22 cellular contexts compared by ENCODE assay signal in the genomic region with DNA sequence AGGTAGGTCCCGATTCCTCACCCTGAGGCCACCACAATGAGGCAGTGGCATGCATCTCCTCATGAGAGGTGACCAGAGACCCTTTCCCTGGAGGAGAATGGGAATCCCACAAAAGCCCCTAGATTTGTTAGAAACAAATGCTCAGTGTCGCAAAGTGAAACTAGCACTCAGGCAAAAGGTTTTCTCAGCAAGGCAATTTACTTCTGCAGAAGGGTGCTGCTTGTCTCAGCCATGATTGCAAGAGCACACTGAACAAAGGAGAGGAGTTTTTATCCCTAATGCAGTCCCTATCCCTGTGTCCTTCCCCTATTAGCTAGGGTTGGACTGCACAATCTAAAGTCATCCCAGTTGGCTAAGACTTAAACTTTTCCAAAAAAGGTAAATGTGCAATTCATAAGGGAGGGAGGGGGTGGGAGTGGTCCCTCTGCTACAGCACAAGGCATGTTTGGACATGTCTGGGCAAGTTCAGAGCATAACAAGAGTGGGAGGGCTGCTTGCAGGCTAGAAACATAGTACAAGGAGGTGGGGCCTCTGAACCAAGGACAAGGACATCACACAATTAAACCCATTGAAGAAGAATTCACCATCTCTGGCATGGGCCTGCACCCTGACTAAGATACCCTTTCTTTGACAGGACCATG.
"Had no signal": no experiment of that assay in that cellular context is flagged by ENCODE, and none has a peak within 500 bp of the region (broad histone marks: within the 10 kb centered on the region; RNA-seq: fewer than 3 reads in every experiment).

No MANE protein-coding gene starts in this region.

- H3K36me3 Mint-ChIP-seq: activated naive CD8-positive, alpha-beta T cell had no signal

- DNase-seq: activated CD4-positive, alpha-beta memory T cell treated with anti-CD3 and anti-CD28 coated beads, Interleukin-2, amount 10 ng/mL, durations not matched to agents 7 days and 5 days; activated CD4-positive, alpha-beta T cell treated with anti-CD3 and anti-CD28 coated beads for 48 hours; activated CD4-positive, CD25-positive, alpha-beta regulatory T cell; activated T-cell treated with anti-CD3 and anti-CD28 coated beads, Interleukin-2, amount 50 U/mL, for 4 hours; effector CD8-positive, alpha-beta T cell; esophagus squamous epithelium; foreskin fibroblast; hippocampal formation; midbrain; nephron progenitor cell; retina; stimulated activated CD4-positive, alpha-beta T cell treated with anti-CD3 and anti-CD28 coated beads, Interleukin-12 subunit alpha, Interleukin-12 subunit beta, amount 100 ng/mL, for 4 hours; stimulated activated CD4-positive, alpha-beta T cell treated with anti-CD3 and anti-CD28 coated beads, Interleukin-1b, Interleukin-23, amount 100 ng/mL, for 48 hours; stimulated activated naive CD4-positive, alpha-beta T cell treated with Interleukin-2 at 50 U/mL for 16 hours; substantia nigra; T-helper 1 cell; T1000; tibial artery had no signal

- H3K27ac ChIP-seq: cardiac muscle cell, esophagus squamous epithelium, tibial artery had no signal

- ATAC-seq: activated T-cell treated with anti-CD3 and anti-CD28 coated beads, Interleukin-2, amount 50 U/mL, for 4 hours; left lobe of liver had no signal

- H3K4me3 Mint-ChIP-seq: activated CD4-positive, alpha-beta memory T cell treated with anti-CD3 and anti-CD28 coated beads, Interleukin-2, amount 10 ng/mL, durations not matched to agents 7 days and 5 days; activated naive CD8-positive, alpha-beta T cell; activated T-cell treated with anti-CD3 and anti-CD28 coated beads, Interleukin-2, amount 50 U/mL, for 4 hours; dendritic cell treated with granulocyte-macrophage colony-stimulating factor and Interleukin-4, amounts not matched to agents 40 ng/mL and 50 ng/mL, for 4 days; nephron progenitor cell had no signal

- H3K27ac Mint-ChIP-seq: activated CD4-positive, alpha-beta memory T cell treated with anti-CD3 and anti-CD28 coated beads, Interleukin-2, amount 10 ng/mL, durations not matched to agents 7 days and 5 days; activated naive CD8-positive, alpha-beta T cell; dendritic cell treated with granulocyte-macrophage colony-stimulating factor and Interleukin-4, amounts not matched to agents 40 ng/mL and 50 ng/mL, for 4 days; nephron progenitor cell had no signal

- H3K4me1 Mint-ChIP-seq: activated CD4-positive, alpha-beta memory T cell treated with anti-CD3 and anti-CD28 coated beads, Interleukin-2, amount 10 ng/mL, durations not matched to agents 7 days and 5 days; nephron progenitor cell had no signal

- H3K27me3 Mint-ChIP-seq: dendritic cell treated with granulocyte-macrophage colony-stimulating factor and Interleukin-4, amounts not matched to agents 40 ng/mL and 50 ng/mL, for 4 days had no signal
